2 cellular contexts compared by ENCODE assay signal in the genomic region with DNA sequence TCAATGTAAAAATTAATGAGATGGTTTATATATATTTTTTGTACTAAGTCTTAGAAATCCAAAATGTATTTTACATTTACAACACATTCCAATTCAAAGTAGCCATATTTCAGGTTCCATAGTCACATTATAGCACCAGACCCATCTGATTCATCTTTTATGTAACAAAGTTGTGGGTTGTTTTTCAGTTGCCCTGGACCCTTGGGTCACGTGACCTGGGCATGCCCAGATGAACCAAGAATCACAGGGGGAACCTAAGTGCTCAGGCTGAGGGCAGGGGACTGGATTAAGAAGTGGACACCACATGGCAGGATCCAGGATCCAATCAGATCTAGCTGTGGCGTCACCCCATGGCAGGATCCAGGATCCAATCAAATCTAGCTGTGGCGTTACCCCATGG.
TF ChIP-seq lines count a peak whose summit lies in the region.

No MANE protein-coding gene starts in this region.

TF ChIP-seq in A549, 52 proteins besides CTCF, POLR2A, EP300 and RAD21 (continued from another document):
- TF ChIP-seq ZFP36 (IDR thresholded peaks at IDR 0.05; ENCODE audit: borderline replicate concordance, partially characterized antibody): no peak

TF ChIP-seq in HepG2, 621 proteins besides CTCF, POLR2A, EP300 and RAD21 (continued from another document):
- TF ChIP-seq, protein P1, sequence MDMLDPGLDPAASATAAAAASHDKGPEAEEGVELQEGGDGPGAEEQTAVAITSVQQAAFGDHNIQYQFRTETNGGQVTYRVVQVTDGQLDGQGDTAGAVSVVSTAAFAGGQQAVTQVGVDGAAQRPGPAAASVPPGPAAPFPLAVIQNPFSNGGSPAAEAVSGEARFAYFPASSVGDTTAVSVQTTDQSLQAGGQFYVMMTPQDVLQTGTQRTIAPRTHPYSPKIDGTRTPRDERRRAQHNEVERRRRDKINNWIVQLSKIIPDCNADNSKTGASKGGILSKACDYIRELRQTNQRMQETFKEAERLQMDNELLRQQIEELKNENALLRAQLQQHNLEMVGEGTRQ (IDR thresholded peaks at IDR 0.05; ENCODE audit: low read depth, low read length): peak; percentile 65
- TF ChIP-seq, protein P1 (CRISPR knock-in tag; IDR thresholded peaks at IDR 0.05; ENCODE audit: borderline replicate concordance): no peak; the same call in 1 of the 2 replicates
